30 cellular contexts compared by ENCODE assay signal in genomic region chr22:27314276-27314807, GRCh38.
DNase-seq lines count a peak whose midpoint lies in the region; ATAC-seq, FAIRE-seq and TF ChIP-seq lines count a peak whose summit lies in the region.
"Had no signal": no experiment of that assay in that cellular context is flagged by ENCODE, and none has a peak within 500 bp of the region (broad histone marks: within the 10 kb centered on the region; RNA-seq: fewer than 3 reads in every experiment).

No MANE protein-coding gene starts in this region.

- ATAC-seq in HepG2: no peak
- ATAC-seq in right lobe of liver: no peak
- no peak for ATAC-seq in omental fat pad (ENCODE audit: low FRiP score)
- ATAC-seq: activated naive CD8-positive, alpha-beta T cell treated with anti-CD3 and anti-CD28 coated beads, Interleukin-2, amount 50 U/mL, for 24 hours; activated T-cell treated with anti-CD3 and anti-CD28 coated beads, Interleukin-2, amount 50 U/mL, for 72 hours had no signal

- CTCF ChIA-PET in HepG2 (lab: Yijun Ruan, JAX; ENCODE audit: low intra/inter-chr PET ratio, low total read pairs): no interaction called here
- CTCF ChIA-PET in endothelial cell of umbilical vein (lab: Charles Lee): no interaction called here

- peaks cover 30% of the 10 kb centered on the region for H3F3A ChIP-seq in neural progenitor cell (ENCODE audit: low read depth)

- intact Hi-C loops in HepG2 (cut with micrococcal nuclease; ENCODE audit: unreplicated experiment) (no loop called here), right lobe of liver (cut with DNase I) (no loop called here), endothelial cell of umbilical vein (cut with micrococcal nuclease) (no loop called here)

- H3K4me3 Mint-ChIP-seq in neural progenitor cell: no peak overlapping the region
- no peak overlapping the region for H3K4me3 Mint-ChIP-seq in chondrocyte (ENCODE audit: unreplicated experiment)
- H3K4me3 Mint-ChIP-seq: activated CD4-positive, alpha-beta memory T cell treated with anti-CD3 and anti-CD28 coated beads for 36 hours; activated naive CD8-positive, alpha-beta T cell treated with anti-CD3 and anti-CD28 coated beads, Interleukin-2, amount 50 U/mL, for 24 hours; activated T-cell treated with anti-CD3 and anti-CD28 coated beads, Interleukin-2, amount 50 U/mL, for 72 hours; central memory CD8-positive, alpha-beta T cell; IgD-negative memory B cell had no signal

- H3K4me3 ChIP-seq in HepG2 (replicated peaks in 1 of 3; ENCODE audit: insufficient read depth in 1 of 3, low read depth in 2 of 3, low read length in 3 of 3) (no peak overlapping the region), right lobe of liver (no peak overlapping the region), endothelial cell of umbilical vein (replicated peaks in 1 of 3; ENCODE audit: insufficient read depth in 1 of 3, low read depth in 1 of 3, low read length in 3 of 3) (no peak overlapping the region), neural progenitor cell (no peak overlapping the region)
- H3K4me3 ChIP-seq: esophagus squamous epithelium, prostate gland, sigmoid colon, SK-N-MC, stomach, thyroid gland had no signal

- POLR2A ChIA-PET in HepG2 (lab: Yijun Ruan, JAX) (no interaction called here), endothelial cell of umbilical vein (lab: Charles Lee) (no interaction called here)

- DNase-seq in HepG2 (ENCODE audit: low spot score) (no peak), right lobe of liver (no peak), endothelial cell of umbilical vein (ENCODE audit: low read depth, low spot score) (peak; percentile 31), neural progenitor cell (ENCODE audit: low spot score) (no peak), ureter (ENCODE audit: low spot score) (no peak), chondrocyte (ENCODE audit: low spot score) (no peak), omental fat pad (ENCODE audit: low spot score) (no peak), KG1 (lab: John Stamatoyannopoulos, UW) (no peak)
- DNase-seq: activated CD4-positive, alpha-beta memory T cell treated with anti-CD3 and anti-CD28 coated beads for 36 hours; activated CD4-positive, CD25-positive, alpha-beta regulatory T cell treated with anti-CD3 and anti-CD28 coated beads, Interleukin-2, amount 50 U/mL, for 72 hours; activated naive CD8-positive, alpha-beta T cell treated with anti-CD3 and anti-CD28 coated beads, Interleukin-2, amount 50 U/mL, for 24 hours; activated T-cell treated with anti-CD3 and anti-CD28 coated beads, Interleukin-2, amount 50 U/mL, for 72 hours; C1 segment of cervical spinal cord; dermis blood vessel endothelial cell; esophagus squamous epithelium; left cardiac atrium; NCI-H1105 treated with DMSO at 0.1 percent for 48 hours; NCI-H2029; NCI-H524 treated with DMSO at 0.1 percent for 48 hours; sigmoid colon; stimulated activated CD4-positive, alpha-beta T cell treated with anti-CD3 and anti-CD28 coated beads, Interleukin-4, amount 100 ng/mL, for 1 hour; stomach; thyroid gland had no signal

- in situ Hi-C loops in HepG2 (cut with HindIII; ENCODE audit: extremely low pct_ligation_motif_present, low pct_unique_long_range_greater_than_20kb): no loop called here

- no peaks in the 10 kb centered on the region for H3K9me3 ChIP-seq in HepG2 (ENCODE audit: low read length)
- H3K9me3 ChIP-seq in right lobe of liver: no peaks in the 10 kb centered on the region
- H3K9me3 ChIP-seq in endothelial cell of umbilical vein (replicated peaks; ENCODE audit: control insufficient read depth, insufficient read depth, low read length): no peaks in the 10 kb centered on the region
- H3K9me3 ChIP-seq in neural progenitor cell (ENCODE audit: low read depth): no peaks in the 10 kb centered on the region
- H3K9me3 ChIP-seq: esophagus squamous epithelium, prostate gland, sigmoid colon, thyroid gland had no signal

- H3K9me1 ChIP-seq in endothelial cell of umbilical vein (replicated peaks; ENCODE audit: control insufficient read depth, extremely low read depth, insufficient read depth, low read length): no peaks in the 10 kb centered on the region

- H3K36me3 ChIP-seq in HepG2 (replicated peaks in 1 of 2; ENCODE audit: control insufficient read depth in 1 of 2, insufficient read depth in 2 of 2, low read length in 2 of 2) (no peaks in the 10 kb centered on the region), right lobe of liver (no peaks in the 10 kb centered on the region), endothelial cell of umbilical vein (ENCODE audit: control insufficient read depth in 2 of 2, extremely low read depth in 1 of 2, insufficient read depth in 2 of 2, low read length in 2 of 2) (no peaks in the 10 kb centered on the region), neural progenitor cell (no peaks in the 10 kb centered on the region)
- H3K36me3 ChIP-seq: esophagus squamous epithelium, prostate gland, sigmoid colon, stomach, thyroid gland had no signal

- TF ChIP-seq RAD21 in HepG2 (CRISPR knock-in tag; IDR thresholded peaks at IDR 0.05): no peak

- H3K4me2 ChIP-seq in HepG2 (ENCODE audit: low read depth, low read length): no peak overlapping the region
- no peak overlapping the region for H3K4me2 ChIP-seq in endothelial cell of umbilical vein (ENCODE audit: insufficient read depth, low read length)
- H3K4me2 ChIP-seq in neural progenitor cell: no peak overlapping the region

- no TSS peak for BruUV-seq in HepG2 (replicated peaks; lab: Mats Ljungman, UMichigan)
- BruUV-seq in endothelial cell of umbilical vein (replicated peaks; lab: Mats Ljungman, UMichigan): no TSS peak

- H3K9ac ChIP-seq in HepG2 (ENCODE audit: insufficient read depth, low read depth, low read length): no peak overlapping the region
- no peak overlapping the region for H3K9ac ChIP-seq in endothelial cell of umbilical vein (replicated peaks; ENCODE audit: extremely low read depth, insufficient read depth, low read length)
- H3K9ac ChIP-seq in neural progenitor cell: no peak overlapping the region

- H2AFZ ChIP-seq in HepG2 (ENCODE audit: low read length): no peak overlapping the region
- no peak overlapping the region for H2AFZ ChIP-seq in endothelial cell of umbilical vein (ENCODE audit: low read depth, low read length)
- no peak overlapping the region for H2AFZ ChIP-seq in neural progenitor cell (replicated peaks)

- peak overlapping the region; percentile 35 for H3K27ac Mint-ChIP-seq in neural progenitor cell
- H3K27ac Mint-ChIP-seq in chondrocyte (ENCODE audit: unreplicated experiment): no peak overlapping the region
- H3K27ac Mint-ChIP-seq: activated CD4-positive, alpha-beta memory T cell treated with anti-CD3 and anti-CD28 coated beads for 36 hours; activated naive CD8-positive, alpha-beta T cell treated with anti-CD3 and anti-CD28 coated beads, Interleukin-2, amount 50 U/mL, for 24 hours; activated T-cell treated with anti-CD3 and anti-CD28 coated beads, Interleukin-2, amount 50 U/mL, for 72 hours; IgD-negative memory B cell had no signal

- H3K27ac ChIP-seq in HepG2 (ENCODE audit: extremely low read length, insufficient read depth, low read length) (no peak overlapping the region), right lobe of liver (no peak overlapping the region), endothelial cell of umbilical vein (ENCODE audit: insufficient read depth, low read depth, low read length) (no peak overlapping the region), neural progenitor cell (no peak overlapping the region)
- H3K27ac ChIP-seq: 22Rv1, esophagus squamous epithelium, prostate gland, SK-N-MC, stomach, thyroid gland had no signal

- FAIRE-seq in HepG2 (lab: Jason Lieb, UNC): no peak
- FAIRE-seq in endothelial cell of umbilical vein (lab: Jason Lieb, UNC): no peak
- FAIRE-seq: frontal cortex, TTC549 had no signal

- H3K36me3 Mint-ChIP-seq in neural progenitor cell (no peaks in the 10 kb centered on the region), chondrocyte (ENCODE audit: low read depth) (no peaks in the 10 kb centered on the region)
- H3K36me3 Mint-ChIP-seq: activated CD4-positive, alpha-beta memory T cell treated with anti-CD3 and anti-CD28 coated beads for 36 hours had no signal

- H4K20me1 ChIP-seq in HepG2 (ENCODE audit: insufficient read depth, low read length) (no peaks in the 10 kb centered on the region), endothelial cell of umbilical vein (replicated peaks; ENCODE audit: control insufficient read depth, extremely low read depth, insufficient read depth, low read length) (no peaks in the 10 kb centered on the region), neural progenitor cell (ENCODE audit: low read depth) (no peaks in the 10 kb centered on the region)

- H3K27me3 ChIP-seq in HepG2 (ENCODE audit: control insufficient read depth in 1 of 2, insufficient read depth in 2 of 2, low read length in 2 of 2) (peaks cover 0 to 2% of the 10 kb centered on the region in 2 experiments; a peak in 2 of 5 replicates), right lobe of liver (no peaks in the 10 kb centered on the region), endothelial cell of umbilical vein (ENCODE audit: control insufficient read depth in 2 of 2, insufficient read depth in 2 of 2, low read length in 2 of 2) (no peaks in the 10 kb centered on the region), neural progenitor cell (peaks cover 20% of the 10 kb centered on the region)
- H3K27me3 ChIP-seq: sigmoid colon, thyroid gland had no signal

- dilution Hi-C loops in endothelial cell of umbilical vein (cut with MboI; ENCODE audit: extremely low pct_ligation_motif_present, low sequenced_read_pairs): no loop called here

- TF ChIP-seq CTCF in HepG2 (CRISPR knock-in tag; IDR thresholded peaks at IDR 0.05) (no peak), right lobe of liver (IDR thresholded peaks at IDR 0.05) (no peak), endothelial cell of umbilical vein (IDR thresholded peaks at IDR 0.05; ENCODE audit: extremely low read depth in 1 of 2, insufficient read depth in 1 of 2, low read depth in 1 of 2, low read length in 2 of 2) (no peak), neural progenitor cell (IDR thresholded peaks at IDR 0.05) (no peak), chondrocyte (IDR thresholded peaks at IDR 0.05) (no peak), omental fat pad (IDR thresholded peaks at IDR 0.05) (no peak)

- no peaks in the 10 kb centered on the region for H3K79me2 ChIP-seq in HepG2 (ENCODE audit: insufficient read depth, low read length)
- H3K79me2 ChIP-seq in endothelial cell of umbilical vein (ENCODE audit: control insufficient read depth, insufficient read depth, low read length): no peaks in the 10 kb centered on the region
- H3K79me2 ChIP-seq in neural progenitor cell (ENCODE audit: low read depth): no peaks in the 10 kb centered on the region

- H3K4me1 Mint-ChIP-seq in neural progenitor cell: peaks cover 41% of the 10 kb centered on the region
- H3K4me1 Mint-ChIP-seq in chondrocyte (ENCODE audit: low read depth): peaks cover 40% of the 10 kb centered on the region
- H3K4me1 Mint-ChIP-seq: activated naive CD8-positive, alpha-beta T cell treated with anti-CD3 and anti-CD28 coated beads, Interleukin-2, amount 50 U/mL, for 24 hours; central memory CD8-positive, alpha-beta T cell; IgD-negative memory B cell had no signal

- 11% methylated on average over 9 of the region's 9 CpGs for WGBS in HepG2 (ENCODE audit: low lambda C conversion rate)
- 50% methylated on average over 9 of the region's 9 CpGs for WGBS in right lobe of liver (ENCODE audit: insufficient coverage, low coverage, low lambda C conversion rate, missing lambda C conversion rate)

- TF ChIP-seq POLR2A in HepG2 (IDR thresholded peaks at IDR 0.05; ENCODE audit: insufficient read depth in 1 of 2, low read depth in 2 of 2, low read length in 2 of 2) (no peak), right lobe of liver (IDR thresholded peaks at IDR 0.05) (no peak), endothelial cell of umbilical vein (IDR thresholded peaks at IDR 0.05; ENCODE audit: low read depth, low read length) (no peak)

- peaks cover 17% of the 10 kb centered on the region for H3K27me3 Mint-ChIP-seq in neural progenitor cell (ENCODE audit: insufficient read depth, low read depth)
- no peaks in the 10 kb centered on the region for H3K27me3 Mint-ChIP-seq in chondrocyte (ENCODE audit: low read depth)
- H3K27me3 Mint-ChIP-seq: IgD-negative memory B cell had no signal

- no peaks in the 10 kb centered on the region for H3K4me1 ChIP-seq in HepG2 (ENCODE audit: insufficient read depth, low read length)
- no peaks in the 10 kb centered on the region for H3K4me1 ChIP-seq in right lobe of liver
- H3K4me1 ChIP-seq in endothelial cell of umbilical vein (ENCODE audit: control insufficient read depth, extremely low read depth, insufficient read depth, low read length): peaks cover 6% of the 10 kb centered on the region
- H3K4me1 ChIP-seq in neural progenitor cell: peaks cover 39% of the 10 kb centered on the region
- H3K4me1 ChIP-seq: prostate gland had no signal

- no peaks in the 10 kb centered on the region for H3K9me3 Mint-ChIP-seq in neural progenitor cell
- H3K9me3 Mint-ChIP-seq in chondrocyte (ENCODE audit: low read depth): peaks cover 1% of the 10 kb centered on the region
- H3K9me3 Mint-ChIP-seq: activated naive CD8-positive, alpha-beta T cell treated with anti-CD3 and anti-CD28 coated beads, Interleukin-2, amount 50 U/mL, for 24 hours; central memory CD8-positive, alpha-beta T cell had no signal

- TF ChIP-seq EP300 in HepG2 (IDR thresholded peaks at IDR 0.05; ENCODE audit: low read depth in 2 of 2, low read length in 2 of 2) (no peak), HepG2 (CRISPR knock-in tag; IDR thresholded peaks at IDR 0.05; ENCODE audit: borderline replicate concordance) (no peak)
